ENCODE assay signal across 8 cellular contexts in genomic region chr10:71851630-71852095, GRCh38. TPM values are rescaled to one million over a fixed set of nuclear protein-coding genes. Genes with fewer than 3 reads are reported as not detected.
DNase-seq lines count a peak whose midpoint lies in the region; ATAC-seq and TF ChIP-seq lines count a peak whose summit lies in the region.
"Not testable (repeated sequence)": the region's sequence is repeated elsewhere in the genome, so short reads cannot be mapped to it uniquely, and the experiment has no call there.

No MANE protein-coding gene starts in this region.

- H3K9me3 ChIP-seq in AG04450 (ENCODE audit: control insufficient read depth, insufficient read depth, low read length); HUES6 (ENCODE audit: control insufficient read depth, insufficient read depth, low read depth, low read length); mucosa of rectum (ENCODE audit: control insufficient read depth in 2 of 2, low read length in 2 of 2): not testable (repeated sequence)

- in situ Hi-C loops in astrocyte of the cerebellum (cut with HindIII; ENCODE audit: low sequenced_read_pairs) = not testable (repeated sequence)

- H3K27me3 Mint-ChIP-seq in T-cell = not testable (repeated sequence)

- POLR2A ChIA-PET in AG04450 (lab: Yijun Ruan, JAX) = interaction anchor here (0.6 to 2.1 kb wide), 10 partner anchors 9 to 889 kb away, joined by 3 to 40 read pairs (median 3); partner anchors contain the start of gene VSIR
- POLR2A ChIA-PET in T-cell (lab: Charles Lee) = interaction anchor here (0.5 to 0.7 kb wide), 3 partner anchors 153 to 1712 kb away, joined by 3 to 6 read pairs (median 4); no protein-coding TSS in a partner anchor

- H3K9ac ChIP-seq in HUES6 (ENCODE audit: low read length) = not testable (repeated sequence)
- H3K9ac ChIP-seq in mucosa of rectum (ENCODE audit: low read depth in 1 of 2, low read length in 2 of 2) = peak overlapping the region; percentile 41 to 98

- H3K36me3 Mint-ChIP-seq in T-cell = not testable (repeated sequence)

- H3K4me3 ChIP-seq in AG04450 (ENCODE audit: low read depth, low read length) (peak overlapping the region; percentile 27), HUES6 (ENCODE audit: low read depth, low read length) (peak overlapping the region; percentile 88), astrocyte of the cerebellum (ENCODE audit: low read depth, low read length) (peak overlapping the region; percentile 94), fibroblast of villous mesenchyme (ENCODE audit: low read depth, low read length) (peak overlapping the region; percentile 97), mucosa of rectum (ENCODE audit: low read length in 2 of 2) (peak overlapping the region; percentile 57 to 96), skin epidermis (peak overlapping the region in 6 of 7 experiments; percentile 77 to 100 (median 96))

- H3K4me1 ChIP-seq in HUES6 (ENCODE audit: control insufficient read depth, insufficient read depth, low read length) (peaks cover 18% of the 10 kb centered on the region), mucosa of rectum (ENCODE audit: control insufficient read depth in 2 of 2, insufficient read depth in 2 of 2, low read length in 2 of 2) (peaks cover 6 to 16% of the 10 kb centered on the region in 2 donors)

- H3K36me3 ChIP-seq in HUES6 (ENCODE audit: control insufficient read depth, insufficient read depth, low read length); mucosa of rectum (ENCODE audit: control insufficient read depth in 2 of 2, insufficient read depth in 2 of 2, low read length in 2 of 2): not testable (repeated sequence)

- DNase-seq in AG04450 (ENCODE audit: low read depth, low spot score); T-cell; astrocyte of the cerebellum (ENCODE audit: low read depth); fibroblast of villous mesenchyme (ENCODE audit: low read depth): not testable (repeated sequence)

- not testable (repeated sequence) for TF ChIP-seq CTCF in AG04450 (IDR thresholded peaks at IDR 0.05; ENCODE audit: low read depth, low read length); astrocyte of the cerebellum (IDR thresholded peaks at IDR 0.05; ENCODE audit: low read depth, low read length, missing control alignments); fibroblast of villous mesenchyme (IDR thresholded peaks at IDR 0.05; ENCODE audit: insufficient read depth, low read depth, low read length)

- H3K27me3 ChIP-seq in AG04450 (ENCODE audit: control insufficient read depth, insufficient read depth, low read length); HUES6 (ENCODE audit: control insufficient read depth, insufficient read depth, low read length); mucosa of rectum (ENCODE audit: control insufficient read depth in 2 of 2, insufficient read depth in 2 of 2, low read length in 2 of 2): not testable (repeated sequence)

- H3K27ac ChIP-seq in AG04450 (ENCODE audit: low read depth, low read length) = peak overlapping the region; percentile 11
- peak overlapping the region; percentile 93; the same call in 1 of the 2 replicates for H3K27ac ChIP-seq in HUES6 (ENCODE audit: low read depth, low read length)
- H3K27ac ChIP-seq in mucosa of rectum (ENCODE audit: low read depth in 2 of 2, low read length in 2 of 2) = peak overlapping the region; percentile 93 to 96
- peak overlapping the region in 20 of 21 experiments; percentile 36 to 100 (median 97) for H3K27ac ChIP-seq in skin epidermis

- peak overlapping the region; percentile 85 to 95 (median 93) for H3K4me3 Mint-ChIP-seq in T-cell

- H3K4me1 Mint-ChIP-seq in T-cell = peaks cover 42 to 50% (median 45%) of the 10 kb centered on the region in 3 donors

- peak; percentile 9 for ATAC-seq in GM19372 (IDR thresholded peaks at IDR 0.05; ENCODE audit: low read depth, unreplicated experiment)
- ATAC-seq in T-cell (replicated peaks in 1 of 4) = not testable (repeated sequence)

- CTCF ChIA-PET in AG04450 (lab: Charles Lee) = interaction anchor here (1.7 to 2.1 kb wide), 2 partner anchors 45 to 78 kb away, joined by 4 to 6 read pairs; no protein-coding TSS in a partner anchor
- CTCF ChIA-PET in T-cell (lab: Charles Lee) = interaction anchor here (0.6 to 1.5 kb wide), 7 partner anchors 9 to 1310 kb away, joined by 3 to 5 read pairs (median 4); no protein-coding TSS in a partner anchor

- not testable (repeated sequence) for H3K9me3 Mint-ChIP-seq in T-cell

- H3K27ac Mint-ChIP-seq in T-cell = peak overlapping the region; percentile 89 to 90

RNA-seq across cellular contexts. Expression of gene PSAP, which starts 0.6 kb away (rescaled TPM):
- polyA plus RNA-seq in AG04450 (2011; rRNA removed) = 1,594 and 1,626 TPM in 2 replicates
- polyA minus RNA-seq in AG04450 (2011; rRNA and poly(A)+ RNA removed) = 458 and 576 TPM in 2 replicates
- 100 to 1,000 TPM; 155 to 208 (median 190) TPM for total RNA-seq in T-cell
- total RNA-seq in fibroblast of villous mesenchyme = 521 and 543 TPM in 2 replicates

Comparison
In these comparisons a context has a peak if more than half of its experiments do, and no peak if none do; other contexts are left out.
1. H3K27ac ChIP-seq: peak in every context shown above with its lines; median percentile 97 in skin epidermis; 94 in mucosa of rectum; 93 in HUES6; 11 in AG04450.
2. H3K4me3 ChIP-seq: peak in every context shown above with its lines; median percentile 97 in fibroblast of villous mesenchyme; 96 in skin epidermis; 94 in astrocyte of the cerebellum; 88 in HUES6; 76 in mucosa of rectum; 27 in AG04450.